Comparison of ENCODE assay signal across 9 cellular contexts in genomic region chr10:102396251-102396650, GRCh38. TPM values are rescaled to one million over a fixed set of nuclear protein-coding genes. Genes with fewer than 3 reads are reported as not detected.
DNase-seq lines count a peak whose midpoint lies in the region; ATAC-seq and TF ChIP-seq lines count a peak whose summit lies in the region.
"Had no signal": no experiment of that assay in that cellular context is flagged by ENCODE, and none has a peak within 500 bp of the region (broad histone marks: within the 10 kb centered on the region; RNA-seq: fewer than 3 reads in every experiment).

No MANE protein-coding gene starts in this region.

- peak; percentile 65 for DNase-seq in activated CD8-positive, alpha-beta memory T cell treated with anti-CD3 and anti-CD28 coated beads for 24 hours
- DNase-seq in activated CD8-positive, alpha-beta memory T cell treated with anti-CD3 and anti-CD28 coated beads, Interleukin-2, amount 50 U/mL, for 48 hours: no peak
- DNase-seq in astrocyte of the cerebellum (ENCODE audit: low read depth): no peak
- no peak for DNase-seq in lower lobe of right lung
- DNase-seq in transverse colon: no peak
- DNase-seq in GDM1 (lab: John Stamatoyannopoulos, UW): no peak
- no peak for DNase-seq in NCI-H1092 treated with DMSO at 0.1 percent for 48 hours (lab: John Stamatoyannopoulos, UW)
- DNase-seq: COR-L47 had no signal

- H3K4me3 ChIP-seq in astrocyte of the cerebellum (ENCODE audit: low read depth, low read length) (peak overlapping the region; percentile 59), lower lobe of right lung (peak overlapping the region; percentile 68), transverse colon (peak overlapping the region; percentile 57 to 85 (median 60))

- H3K27ac ChIP-seq in lower lobe of right lung: peak overlapping the region; percentile 96
- H3K27ac ChIP-seq in transverse colon: peak overlapping the region; percentile 94 to 99 (median 98)

- H3K9me3 ChIP-seq in lower lobe of right lung (no peaks in the 10 kb centered on the region), transverse colon (no peaks in the 10 kb centered on the region)

- in situ Hi-C loops in astrocyte of the cerebellum (cut with HindIII; ENCODE audit: low sequenced_read_pairs) (no loop called here), transverse colon (cut with MboI; ENCODE audit: low pct_ligation_motif_present in 1 of 4, low pct_unique_long_range_greater_than_20kb in 1 of 4, low sequenced_read_pairs in 3 of 4) (loop anchor here in 1 of 4 donors (25.0 kb wide), 1 partner anchor 191 kb away; no protein-coding TSS in a partner anchor)

- TF ChIP-seq POLR2A in transverse colon (IDR thresholded peaks at IDR 0.05): no peak

- TF ChIP-seq CTCF in astrocyte of the cerebellum (IDR thresholded peaks at IDR 0.05; ENCODE audit: low read depth, low read length, missing control alignments) (no peak), lower lobe of right lung (IDR thresholded peaks at IDR 0.05) (no peak), transverse colon (IDR thresholded peaks at IDR 0.05) (no peak)

- H3K36me3 ChIP-seq in lower lobe of right lung: peaks cover 23% of the 10 kb centered on the region
- H3K36me3 ChIP-seq in transverse colon: no peaks in the 10 kb centered on the region

- H3K27me3 ChIP-seq in lower lobe of right lung (ENCODE audit: low read depth) (no peaks in the 10 kb centered on the region), transverse colon (no peaks in the 10 kb centered on the region)

- intact Hi-C loops in lower lobe of right lung (cut with DNase I) (no loop called here), transverse colon (cut with DNase I; ENCODE audit: low total_unique reads) (loop anchor here (10.0 kb wide), 1 partner anchor 189 kb away; no protein-coding TSS in a partner anchor)

- WGBS in transverse colon (ENCODE audit: low coverage in 1 of 2), 2 donors: 29% methylated on average over 4 of the region's 4 CpGs; no CpG with 5 or more reads in 1 of the 2 donors

- ATAC-seq in lower lobe of right lung: no peak
- ATAC-seq in GM18873 (IDR thresholded peaks at IDR 0.05; ENCODE audit: low FRiP score, unreplicated experiment): no peak

- no peak for TF ChIP-seq EP300 in transverse colon (IDR thresholded peaks at IDR 0.05; ENCODE audit: low read depth)

- H3K4me1 ChIP-seq in lower lobe of right lung: peaks cover 54% of the 10 kb centered on the region
- peaks cover 19 to 49% (median 35%) of the 10 kb centered on the region in 4 donors for H3K4me1 ChIP-seq in transverse colon

RNA-seq across cellular contexts. Expression of gene NFKB2, which starts 0.7 kb away (rescaled TPM):
- 30.9 TPM for total RNA-seq in lower lobe of right lung
- total RNA-seq in transverse colon: 10 to 100 TPM in 3 of 4 donors, 1 to 10 TPM in 1; 4.4 to 24.5 (median 17.8) TPM

RNA-seq across cellular contexts. Expression of gene PSD, which starts 22.3 kb away (rescaled TPM):
- total RNA-seq in lower lobe of right lung (5.3 TPM), transverse colon (10 to 100 TPM; 38.9 to 56.1 (median 49.4) TPM)

RNA-seq across cellular contexts. Expression of gene FBXL15, which starts 24.4 kb away (rescaled TPM):
- total RNA-seq in lower lobe of right lung: 16.6 TPM
- 10 to 100 TPM; 16.7 to 56.3 (median 46.0) TPM for total RNA-seq in transverse colon

RNA-seq across cellular contexts. Expression of gene CUEDC2, which starts 36.1 kb away (rescaled TPM):
- total RNA-seq in lower lobe of right lung (41.2 TPM), transverse colon (10 to 100 TPM in 3 of 4 donors, 1 to 10 TPM in 1; 5.2 to 35.2 (median 33.5) TPM)

RNA-seq across cellular contexts. Expression of gene C10orf95, which starts 55.1 kb away (rescaled TPM):
- total RNA-seq in lower lobe of right lung (5.7 TPM), transverse colon (10 to 100 TPM in 1 of 4 donors, 1 to 10 TPM in 1, under 1 TPM in 2; 0.48 to 34.4 (median 1.1) TPM)
